ENCODE assay signal across 26 cellular contexts in genomic region chr14:81298122-81298521, GRCh38.
"Had no signal": no experiment of that assay in that cellular context is flagged by ENCODE, and none has a peak within 500 bp of the region (broad histone marks: within the 10 kb centered on the region; RNA-seq: fewer than 3 reads in every experiment).

No MANE protein-coding gene starts in this region.

- DNase-seq: activated CD4-positive, alpha-beta T cell treated with anti-CD3 and anti-CD28 coated beads for 36 hours; activated CD4-positive, CD25-positive, alpha-beta regulatory T cell; activated CD8-positive, alpha-beta memory T cell treated with anti-CD3 and anti-CD28 coated beads, Interleukin-2, amount 10 ng/mL, durations not matched to agents 7 days and 5 days; activated CD8-positive, alpha-beta T cell treated with anti-CD3 and anti-CD28 coated beads, Interleukin-2, amount 10 ng/mL, durations not matched to agents 7 days and 5 days; activated naive CD4-positive, alpha-beta T cell; activated T-cell treated with anti-CD3 and anti-CD28 coated beads, Interleukin-2, amount 50 U/mL, for 72 hours; dermis blood vessel endothelial cell; effector CD4-positive, alpha-beta T cell; esophagus squamous epithelium; foreskin melanocyte; islet precursor cell; left ventricle myocardium superior; posterior cingulate gyrus; stimulated activated CD4-positive, alpha-beta T cell treated with anti-CD3 and anti-CD28 coated beads, Interleukin-12 subunit alpha, Interleukin-12 subunit beta, amount 100 ng/mL, for 4 hours; stimulated activated CD4-positive, alpha-beta T cell treated with anti-CD3 and anti-CD28 coated beads, Interleukin-4, amount 100 ng/mL, for 1 hour; stimulated activated naive CD8-positive, alpha-beta T cell treated with anti-CD3 and anti-CD28 coated beads, Interleukin-15, Interleukin-2, amounts not matched to agents 100 U/mL and 50 U/mL, for 24 hours; T-helper 17 cell; testis; transverse colon had no signal

- H3K4me1 ChIP-seq: testis had no signal

- H3K27ac ChIP-seq: esophagus squamous epithelium, hepatocyte, skin epidermis, testis, transverse colon had no signal

- H3K9me3 Mint-ChIP-seq: activated naive CD4-positive, alpha-beta T cell treated with anti-CD3 and anti-CD28 coated beads, Interleukin-2, amount 50 U/mL, for 72 hours; activated T-cell treated with anti-CD3 and anti-CD28 coated beads, Interleukin-2, amount 50 U/mL, for 72 hours; natural killer cell treated with Interleukin-12 subunit alpha and Interleukin-12 subunit beta and Interleukin-15 and Interleukin-18, amount 100 ng/mL, for 72 hours had no signal

- H2AFZ ChIP-seq: hepatocyte had no signal

- FAIRE-seq: colon, urothelium cell line had no signal

- H3K4me2 ChIP-seq: hepatocyte had no signal

- H3K4me3 Mint-ChIP-seq: activated CD4-positive, alpha-beta T cell treated with anti-CD3 and anti-CD28 coated beads for 36 hours; activated CD8-positive, alpha-beta memory T cell treated with anti-CD3 and anti-CD28 coated beads, Interleukin-2, amount 10 ng/mL, durations not matched to agents 7 days and 5 days; activated CD8-positive, alpha-beta T cell treated with anti-CD3 and anti-CD28 coated beads, Interleukin-2, amount 10 ng/mL, durations not matched to agents 7 days and 5 days; activated T-cell treated with anti-CD3 and anti-CD28 coated beads, Interleukin-2, amount 50 U/mL, for 72 hours; natural killer cell treated with Interleukin-12 subunit alpha and Interleukin-12 subunit beta and Interleukin-15 and Interleukin-18, amount 100 ng/mL, for 72 hours; T-helper 17 cell had no signal

- H3K9me3 ChIP-seq: esophagus squamous epithelium, testis, transverse colon had no signal

- H3K27me3 Mint-ChIP-seq: activated CD4-positive, alpha-beta T cell treated with anti-CD3 and anti-CD28 coated beads for 36 hours had no signal

- H3K4me3 ChIP-seq: esophagus squamous epithelium, hepatocyte, skin epidermis, testis, transverse colon had no signal

- H3K27ac Mint-ChIP-seq: activated CD4-positive, alpha-beta T cell treated with anti-CD3 and anti-CD28 coated beads for 36 hours; activated CD8-positive, alpha-beta memory T cell treated with anti-CD3 and anti-CD28 coated beads, Interleukin-2, amount 10 ng/mL, durations not matched to agents 7 days and 5 days; activated CD8-positive, alpha-beta T cell treated with anti-CD3 and anti-CD28 coated beads, Interleukin-2, amount 10 ng/mL, durations not matched to agents 7 days and 5 days; activated naive CD4-positive, alpha-beta T cell treated with anti-CD3 and anti-CD28 coated beads, Interleukin-2, amount 50 U/mL, for 72 hours; activated T-cell treated with anti-CD3 and anti-CD28 coated beads, Interleukin-2, amount 50 U/mL, for 72 hours; natural killer cell treated with Interleukin-12 subunit alpha and Interleukin-12 subunit beta and Interleukin-15 and Interleukin-18, amount 100 ng/mL, for 72 hours; T-helper 17 cell had no signal

- ATAC-seq: activated CD4-positive, alpha-beta T cell treated with anti-CD3 and anti-CD28 coated beads for 36 hours; activated CD8-positive, alpha-beta memory T cell treated with anti-CD3 and anti-CD28 coated beads, Interleukin-2, amount 10 ng/mL, durations not matched to agents 7 days and 5 days; activated CD8-positive, alpha-beta T cell treated with anti-CD3 and anti-CD28 coated beads, Interleukin-2, amount 10 ng/mL, durations not matched to agents 7 days and 5 days; activated naive CD4-positive, alpha-beta T cell treated with anti-CD3 and anti-CD28 coated beads, Interleukin-2, amount 50 U/mL, for 72 hours; activated T-cell treated with anti-CD3 and anti-CD28 coated beads, Interleukin-2, amount 50 U/mL, for 72 hours; left ventricle myocardium superior; natural killer cell treated with Interleukin-12 subunit alpha and Interleukin-12 subunit beta and Interleukin-15 and Interleukin-18, amount 100 ng/mL, for 72 hours; sciatic nerve; stimulated activated naive CD8-positive, alpha-beta T cell treated with anti-CD3 and anti-CD28 coated beads, Interleukin-15, Interleukin-2, amounts not matched to agents 100 U/mL and 50 U/mL, for 24 hours; T-helper 17 cell had no signal

- H3K36me3 Mint-ChIP-seq: activated CD8-positive, alpha-beta memory T cell treated with anti-CD3 and anti-CD28 coated beads, Interleukin-2, amount 10 ng/mL, durations not matched to agents 7 days and 5 days; activated naive CD4-positive, alpha-beta T cell treated with anti-CD3 and anti-CD28 coated beads, Interleukin-2, amount 50 U/mL, for 72 hours; natural killer cell treated with Interleukin-12 subunit alpha and Interleukin-12 subunit beta and Interleukin-15 and Interleukin-18, amount 100 ng/mL, for 72 hours had no signal

- H3K27me3 ChIP-seq: esophagus squamous epithelium, hepatocyte, testis, transverse colon had no signal

- H3K36me3 ChIP-seq: transverse colon had no signal
